Comparison of ENCODE assay signal across 1 cellular context in the genomic region with DNA sequence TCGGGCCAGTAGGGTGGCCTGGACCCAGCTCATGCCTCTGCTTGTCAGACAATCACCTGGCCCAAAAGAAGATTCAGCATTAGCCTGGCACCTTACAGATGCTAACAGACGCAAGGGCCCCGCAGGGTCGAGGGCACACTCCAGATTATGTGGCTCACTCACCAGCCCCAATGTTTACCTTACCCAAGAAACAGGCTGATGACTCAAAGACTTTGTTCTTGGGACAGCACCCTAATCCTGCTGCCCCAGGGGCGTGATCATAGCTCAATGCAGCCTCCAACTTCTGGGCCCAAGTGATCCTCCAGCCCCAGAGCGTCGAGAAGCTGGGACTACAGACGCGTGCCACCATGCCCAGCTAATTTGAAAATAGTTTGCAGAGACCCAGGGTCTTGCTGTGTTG.
TF ChIP-seq lines count a peak whose summit lies in the region.

No MANE protein-coding gene starts in this region.

TF ChIP-seq in IMR-90, 13 proteins besides CTCF, POLR2A, EP300 and RAD21:
- TF ChIP-seq MAFK (IDR thresholded peaks at IDR 0.05; ENCODE audit: low read depth, low read length) (no peak), RCOR1 (IDR thresholded peaks at IDR 0.05; ENCODE audit: insufficient replicate concordance, low read length) (no peak), MXI1 (IDR thresholded peaks at IDR 0.05; ENCODE audit: borderline replicate concordance, low read depth, low read length) (no peak), SMC3 (IDR thresholded peaks at IDR 0.05; ENCODE audit: low read depth, low read length) (no peak), FOS (IDR thresholded peaks at IDR 0.05; ENCODE audit: low read depth, low read length) (no peak), CEBPB (IDR thresholded peaks at IDR 0.05; ENCODE audit: low read depth, low read length) (no peak), RFX5 (IDR thresholded peaks at IDR 0.05; ENCODE audit: low read depth, low read length) (no peak), CHD1 (IDR thresholded peaks at IDR 0.05; ENCODE audit: low read depth, low read length) (no peak), NFE2L2 (IDR thresholded peaks at IDR 0.05; ENCODE audit: low read depth, low read length) (no peak), MAZ (IDR thresholded peaks at IDR 0.05; ENCODE audit: borderline replicate concordance, low read depth, low read length) (no peak), BHLHE40 (IDR thresholded peaks at IDR 0.05; ENCODE audit: low read depth, low read length) (no peak)
- TF ChIP-seq, protein P1, sequence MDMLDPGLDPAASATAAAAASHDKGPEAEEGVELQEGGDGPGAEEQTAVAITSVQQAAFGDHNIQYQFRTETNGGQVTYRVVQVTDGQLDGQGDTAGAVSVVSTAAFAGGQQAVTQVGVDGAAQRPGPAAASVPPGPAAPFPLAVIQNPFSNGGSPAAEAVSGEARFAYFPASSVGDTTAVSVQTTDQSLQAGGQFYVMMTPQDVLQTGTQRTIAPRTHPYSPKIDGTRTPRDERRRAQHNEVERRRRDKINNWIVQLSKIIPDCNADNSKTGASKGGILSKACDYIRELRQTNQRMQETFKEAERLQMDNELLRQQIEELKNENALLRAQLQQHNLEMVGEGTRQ (IDR thresholded peaks at IDR 0.05; ENCODE audit: low read depth, low read length) = no peak
- TF ChIP-seq, protein P2, sequence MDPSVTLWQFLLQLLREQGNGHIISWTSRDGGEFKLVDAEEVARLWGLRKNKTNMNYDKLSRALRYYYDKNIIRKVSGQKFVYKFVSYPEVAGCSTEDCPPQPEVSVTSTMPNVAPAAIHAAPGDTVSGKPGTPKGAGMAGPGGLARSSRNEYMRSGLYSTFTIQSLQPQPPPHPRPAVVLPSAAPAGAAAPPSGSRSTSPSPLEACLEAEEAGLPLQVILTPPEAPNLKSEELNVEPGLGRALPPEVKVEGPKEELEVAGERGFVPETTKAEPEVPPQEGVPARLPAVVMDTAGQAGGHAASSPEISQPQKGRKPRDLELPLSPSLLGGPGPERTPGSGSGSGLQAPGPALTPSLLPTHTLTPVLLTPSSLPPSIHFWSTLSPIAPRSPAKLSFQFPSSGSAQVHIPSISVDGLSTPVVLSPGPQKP (IDR thresholded peaks at IDR 0.05; ENCODE audit: borderline replicate concordance, low read depth, low read length) = no peak
